5 cellular contexts compared by ENCODE assay signal in the genomic region with DNA sequence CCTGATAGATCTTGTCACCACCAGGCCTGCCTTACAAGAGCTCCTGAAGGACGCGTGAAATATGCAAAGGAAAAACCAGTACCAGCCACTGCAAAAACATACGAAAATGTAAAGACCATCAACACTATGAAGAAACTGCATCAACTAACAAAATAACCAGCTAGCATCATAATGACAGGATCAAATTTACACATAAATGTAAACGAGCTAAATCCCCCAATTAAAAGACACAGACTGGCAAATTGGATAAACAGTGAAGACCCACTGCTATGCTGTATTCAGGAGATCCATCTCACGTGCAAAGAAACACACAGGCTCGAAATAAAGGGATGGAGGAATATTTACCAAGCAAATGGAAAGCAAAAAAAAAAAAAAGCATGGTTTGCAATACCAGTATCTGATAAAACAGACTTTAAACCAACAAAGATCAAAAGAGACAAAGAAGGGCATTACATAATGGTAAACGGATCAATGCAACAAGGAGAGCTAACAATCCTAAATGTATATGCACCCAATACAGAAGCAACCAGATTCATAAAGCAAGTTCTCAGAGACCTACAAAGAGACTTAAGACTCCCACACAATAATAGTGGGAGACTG.
DNase-seq lines count a peak whose midpoint lies in the region; ATAC-seq, FAIRE-seq and TF ChIP-seq lines count a peak whose summit lies in the region.
"Not testable (repeated sequence)": the region's sequence is repeated elsewhere in the genome, so short reads cannot be mapped to it uniquely, and the experiment has no call there.

No MANE protein-coding gene starts in this region.

- not testable (repeated sequence) for TF ChIP-seq EP300 in K562 (IDR thresholded peaks at IDR 0.05; ENCODE audit: low read length); HepG2 (CRISPR knock-in tag; IDR thresholded peaks at IDR 0.05; ENCODE audit: borderline replicate concordance)
- TF ChIP-seq EP300 in HepG2 (IDR thresholded peaks at IDR 0.05; ENCODE audit: low read depth in 2 of 2, low read length in 2 of 2), result peak in 1 of 2 experiments; percentile 68; a peak in 2 of 4 replicates

- H3K56ac ChIP-seq in H9 (ENCODE audit: insufficient read length, low read depth, low read length), result not testable (repeated sequence)

- not testable (repeated sequence) for H3K14ac ChIP-seq in H9 (ENCODE audit: insufficient read depth, low read length)

- intact Hi-C loops in K562 (cut with micrococcal nuclease); HepG2 (cut with micrococcal nuclease; ENCODE audit: unreplicated experiment): not testable (repeated sequence)

- H2BK20ac ChIP-seq in H9 (ENCODE audit: low read depth, low read length, poor library complexity, severe bottlenecking), result not testable (repeated sequence)

- H3K4me3 Mint-ChIP-seq in H9, WTC11: not testable (repeated sequence)

- TF ChIP-seq RAD21 in K562 (CRISPR knock-in tag; conservative IDR thresholded peaks at IDR 0.05 in 1 of 2, IDR thresholded peaks at IDR 0.05 in 1 of 2); HepG2 (CRISPR knock-in tag; IDR thresholded peaks at IDR 0.05): not testable (repeated sequence)

- in situ Hi-C loops in K562 (cut with MboI); HepG2 (cut with HindIII; ENCODE audit: extremely low pct_ligation_motif_present, low pct_unique_long_range_greater_than_20kb): not testable (repeated sequence)

- not testable (repeated sequence) for H3T11ph ChIP-seq in H9 (ENCODE audit: low read length)

- H4K91ac ChIP-seq in H9 (ENCODE audit: insufficient read length, low read depth, low read length), result not testable (repeated sequence)

- not testable (repeated sequence) for H4K20me1 ChIP-seq in H9 (ENCODE audit: control insufficient read depth, insufficient read depth, insufficient read length); K562 (replicated peaks; ENCODE audit: control insufficient read depth, insufficient read depth, low read length); HepG2 (ENCODE audit: insufficient read depth, low read length)

- not testable (repeated sequence) for H3K23me2 ChIP-seq in H9 (ENCODE audit: insufficient read length, low read depth, low read length, poor library complexity, severe bottlenecking)

- not testable (repeated sequence) for FAIRE-seq in K562 (lab: Jason Lieb, UNC)
- peak; percentile 18 for FAIRE-seq in HepG2 (lab: Jason Lieb, UNC)

- not testable (repeated sequence) for TF ChIP-seq CTCF in H9 (conservative IDR thresholded peaks at IDR 0.05); WTC11 (IDR thresholded peaks at IDR 0.05); K562 (IDR thresholded peaks at IDR 0.05 in 2 of 3, conservative IDR thresholded peaks at IDR 0.05 in 1 of 3; ENCODE audit: insufficient read depth in 2 of 3, low read depth in 1 of 3, low read length in 3 of 3); HepG2 (CRISPR knock-in tag; IDR thresholded peaks at IDR 0.05)

- not testable (repeated sequence) for H3K79me1 ChIP-seq in H9 (ENCODE audit: insufficient read depth, low read depth, low read length, poor library complexity, severe bottlenecking)

- peak overlapping the region in 2 of 3 experiments; percentile 37 to 44; a peak in 2 of 7 replicates for H3K27ac Mint-ChIP-seq in H9
- H3K27ac Mint-ChIP-seq in WTC11, result not testable (repeated sequence)

- not testable (repeated sequence) for H4K8ac ChIP-seq in H9 (replicated peaks; ENCODE audit: insufficient read length, low read depth, low read length)

- not testable (repeated sequence) for H2BK12ac ChIP-seq in H9 (ENCODE audit: insufficient read length, low read depth, low read length)

- no CpG with 5 or more reads among the region's 7 CpGs for WGBS in H9 (ENCODE audit: extremely low coverage, insufficient read length, low lambda C conversion rate)
- 88% methylated on average over 7 of the region's 7 CpGs for WGBS in K562 (ENCODE audit: insufficient coverage, low coverage, missing lambda C conversion rate)
- WGBS in HepG2 (ENCODE audit: low lambda C conversion rate), result 55% methylated on average over 7 of the region's 7 CpGs

- BruUV-seq in K562 (replicated peaks; lab: Mats Ljungman, UMichigan); HepG2 (replicated peaks; lab: Mats Ljungman, UMichigan): not testable (repeated sequence)

- not testable (repeated sequence) for H2AK5ac ChIP-seq in H9 (ENCODE audit: insufficient read length, low read length)

- not testable (repeated sequence) for H3K9me3 ChIP-seq in H9 (ENCODE audit: control insufficient read depth, low read depth, low read length); K562 (replicated peaks; ENCODE audit: control insufficient read depth, insufficient read depth, low read depth, low read length); HepG2 (ENCODE audit: low read length)

- H3K4me3 ChIP-seq in K562; HepG2 (replicated peaks in 1 of 3; ENCODE audit: insufficient read depth in 1 of 3, low read depth in 2 of 3, low read length in 3 of 3): not testable (repeated sequence)

- not testable (repeated sequence) for H2BK5ac ChIP-seq in H9 (ENCODE audit: insufficient read length, low read length)

- peaks cover 14% of the 10 kb centered on the region; the same call in 1 of the 3 replicates for H3K36me3 ChIP-seq in K562 (ENCODE audit: control insufficient read depth, insufficient read depth, low read length)
- not testable (repeated sequence) for H3K36me3 ChIP-seq in HepG2 (replicated peaks in 1 of 2; ENCODE audit: control insufficient read depth in 1 of 2, insufficient read depth in 2 of 2, low read length in 2 of 2)

- H3K4me1 ChIP-seq in H9 (ENCODE audit: insufficient read depth, low read length); K562 (replicated peaks in 1 of 2; ENCODE audit: control insufficient read depth in 2 of 2, insufficient read depth in 2 of 2, low read length in 2 of 2): not testable (repeated sequence)
- H3K4me1 ChIP-seq in HepG2 (ENCODE audit: insufficient read depth, low read length), result peaks cover 31% of the 10 kb centered on the region

- not testable (repeated sequence) for H3K79me2 ChIP-seq in H9 (ENCODE audit: insufficient read depth, low read length); K562 (ENCODE audit: control insufficient read depth, insufficient read depth, low read length); HepG2 (ENCODE audit: insufficient read depth, low read length)

- not testable (repeated sequence) for H3K23ac ChIP-seq in H9 (ENCODE audit: insufficient read length, low read depth, low read length)

- DNase-seq in H9; WTC11 (ENCODE audit: low spot score); K562 (ENCODE audit: extremely low read depth in 1 of 4, low spot score in 3 of 4): not testable (repeated sequence)
- peak; percentile 6 for DNase-seq in NCI-H146 (lab: John Stamatoyannopoulos, UW)
- DNase-seq in HepG2 (ENCODE audit: low spot score), result peak; percentile 60

- peaks cover 49 to 68% (median 63%) of the 10 kb centered on the region in 3 experiments for H3K36me3 Mint-ChIP-seq in H9 (ENCODE audit: insufficient read depth in 1 of 3, low read depth in 3 of 3)
- peaks cover 56% of the 10 kb centered on the region for H3K36me3 Mint-ChIP-seq in WTC11

- not testable (repeated sequence) for H2AFZ ChIP-seq in H9 (ENCODE audit: low read length); K562 (ENCODE audit: low read depth, low read length); HepG2 (ENCODE audit: low read length)

- not testable (repeated sequence) for ATAC-seq in WTC11, K562, HepG2

- not testable (repeated sequence) for H3K27ac ChIP-seq in H9 (ENCODE audit: insufficient read length, low read depth, low read length); K562 (ENCODE audit: extremely low read depth, low read depth, low read length); HepG2 (ENCODE audit: extremely low read length, insufficient read depth, low read length)

- H3K27me3 Mint-ChIP-seq in H9 (ENCODE audit: low read depth); WTC11 (ENCODE audit: low read depth): not testable (repeated sequence)

- not testable (repeated sequence) for H2BK15ac ChIP-seq in H9 (ENCODE audit: low read depth, low read length)

- H4K5ac ChIP-seq in H9 (ENCODE audit: insufficient read length, low read depth, low read length), result not testable (repeated sequence)

- H3K18ac ChIP-seq in H9 (ENCODE audit: insufficient read length, low read depth, low read length), result not testable (repeated sequence)

- H3K9me1 ChIP-seq in K562 (ENCODE audit: control insufficient read depth, insufficient read depth, low read length), result not testable (repeated sequence)

- H3K9ac ChIP-seq in H9 (ENCODE audit: extremely low read depth, insufficient read length, low read length); K562 (ENCODE audit: insufficient read depth in 1 of 2, low read depth in 2 of 2, low read length in 2 of 2); HepG2 (ENCODE audit: insufficient read depth, low read depth, low read length): not testable (repeated sequence)

- CTCF ChIA-PET in WTC11 (lab: Charles Lee); K562 (lab: Yijun Ruan, JAX; ENCODE audit: low intra/inter-chr PET ratio); HepG2 (lab: Yijun Ruan, JAX; ENCODE audit: low intra/inter-chr PET ratio, low total read pairs): not testable (repeated sequence)

- not testable (repeated sequence) for H3K27me3 ChIP-seq in H9 (ENCODE audit: insufficient read depth, low read length); K562 (ENCODE audit: control insufficient read depth in 2 of 2, insufficient read depth in 2 of 2, low read length in 2 of 2); HepG2 (ENCODE audit: control insufficient read depth in 1 of 2, insufficient read depth in 2 of 2, low read length in 2 of 2)

- peaks cover 28 to 38% of the 10 kb centered on the region in 2 experiments for H3K4me1 Mint-ChIP-seq in H9
- H3K4me1 Mint-ChIP-seq in WTC11, result peaks cover 46% of the 10 kb centered on the region

- POLR2A ChIA-PET in WTC11 (lab: Charles Lee), result interaction anchor here (0.7 kb wide), 1 partner anchor 697 kb away, joined by 3 read pairs; no protein-coding TSS in a partner anchor
- POLR2A ChIA-PET in K562 (lab: Yijun Ruan, JAX), result not testable (repeated sequence)
- POLR2A ChIA-PET in HepG2 (lab: Yijun Ruan, JAX), result interaction anchor here (0.7 to 1.6 kb wide), 2 partner anchors 12 to 57 kb away, joined by 3 read pairs; no protein-coding TSS in a partner anchor

- TF ChIP-seq POLR2A in K562 (conservative IDR thresholded peaks at IDR 0.05); HepG2 (IDR thresholded peaks at IDR 0.05; ENCODE audit: insufficient read depth in 1 of 2, low read depth in 2 of 2, low read length in 2 of 2): not testable (repeated sequence)

- not testable (repeated sequence) for H2BK120ac ChIP-seq in H9 (ENCODE audit: low read depth, low read length, poor library complexity, severe bottlenecking)

- H3K9me3 Mint-ChIP-seq in H9, result peaks cover 26 to 37% of the 10 kb centered on the region in 2 experiments
- H3K9me3 Mint-ChIP-seq in WTC11, result peaks cover 32% of the 10 kb centered on the region

- H3K4ac ChIP-seq in H9 (ENCODE audit: low read depth, low read length), result not testable (repeated sequence)

- not testable (repeated sequence) for H3K4me2 ChIP-seq in H9 (ENCODE audit: insufficient read depth, insufficient read length, low read length); K562 (ENCODE audit: insufficient read depth, low read length)
- peak overlapping the region; percentile 20 for H3K4me2 ChIP-seq in HepG2 (ENCODE audit: low read depth, low read length)
